In genomic region chr22:27995801-27996528, GRCh38 we compare ENCODE assay signal across 15 cellular contexts.
"Had no signal": no experiment of that assay in that cellular context is flagged by ENCODE, and none has a peak within 500 bp of the region (broad histone marks: within the 10 kb centered on the region; RNA-seq: fewer than 3 reads in every experiment).

No MANE protein-coding gene starts in this region.

- H3K4me3 ChIP-seq: hepatocyte, ovary, skin epidermis, stomach had no signal

- H3K4me3 Mint-ChIP-seq: effector memory CD8-positive, alpha-beta T cell; memory B cell; nephron; T-helper 2 cell treated with Interferon-gamma antibody and Interleukin-4, amounts not matched to agents 5 μg/mL and 100 μg/mL, for 36 hours had no signal

- H3K27ac Mint-ChIP-seq: effector memory CD8-positive, alpha-beta T cell; memory B cell; nephron; T-helper 2 cell treated with Interferon-gamma antibody and Interleukin-4, amounts not matched to agents 5 μg/mL and 100 μg/mL, for 36 hours had no signal

- H3K27ac ChIP-seq: epithelial cell of prostate, hepatocyte, ovary, stomach had no signal

- H2AFZ ChIP-seq: hepatocyte had no signal

- H3K27me3 Mint-ChIP-seq: effector memory CD8-positive, alpha-beta T cell; memory B cell had no signal

- H3K9me3 Mint-ChIP-seq: effector memory CD8-positive, alpha-beta T cell; memory B cell; nephron; T-helper 2 cell treated with Interferon-gamma antibody and Interleukin-4, amounts not matched to agents 5 μg/mL and 100 μg/mL, for 36 hours had no signal

- H3K36me3 ChIP-seq: ovary had no signal

- H3K9me3 ChIP-seq: ovary, stomach had no signal

- H3K27me3 ChIP-seq: hepatocyte, ovary, stomach had no signal

- DNase-seq: activated CD4-positive, alpha-beta T cell treated with anti-CD3 and anti-CD28 coated beads, Interleukin-2, amount 50 U/mL, for 48 hours; activated CD4-positive, CD25-positive, alpha-beta regulatory T cell treated with anti-CD3 and anti-CD28 coated beads, Interleukin-2, amount 50 U/mL, for 72 hours; activated T-cell treated with anti-CD3 and anti-CD28 coated beads, Interleukin-2, amount 50 U/mL, for 48 hours; central memory CD4-positive, alpha-beta T cell; cortex of kidney; effector memory CD8-positive, alpha-beta T cell; kidney glomerular epithelial cell; stomach had no signal

- ATAC-seq: effector memory CD8-positive, alpha-beta T cell had no signal

- H3K4me2 ChIP-seq: hepatocyte had no signal

- H3K79me2 ChIP-seq: hepatocyte had no signal
